12 cellular contexts compared by ENCODE assay signal in genomic region chr2:126660068-126660467, GRCh38. TPM values are rescaled to one million over a fixed set of nuclear protein-coding genes. Genes with fewer than 3 reads are reported as not detected.
A peak's percentile ranks its signal among the peaks of the same experiment; 100 is the strongest.
DNase-seq lines count a peak whose midpoint lies in the region; ATAC-seq and TF ChIP-seq lines count a peak whose summit lies in the region.
"Had no signal": no experiment of that assay in that cellular context is flagged by ENCODE, and none has a peak within 500 bp of the region (broad histone marks: within the 10 kb centered on the region; RNA-seq: fewer than 3 reads in every experiment).

No MANE protein-coding gene starts in this region.

- peaks cover 55% of the 10 kb centered on the region for H3K36me3 Mint-ChIP-seq in stimulated activated naive CD8-positive, alpha-beta T cell treated with anti-CD3 and anti-CD28 coated beads, Interleukin-15, Interleukin-2, amounts not matched to agents 100 ng/mL and 50 ng/mL, for 24 hours (ENCODE audit: low read depth)
- H3K36me3 Mint-ChIP-seq in neural crest cell (ENCODE audit: low read depth), result peaks cover 2% of the 10 kb centered on the region

- no peaks in the 10 kb centered on the region for H3K9me3 ChIP-seq in ascending aorta

- peak overlapping the region; percentile 61 for H3K4me3 Mint-ChIP-seq in stimulated activated naive CD8-positive, alpha-beta T cell treated with anti-CD3 and anti-CD28 coated beads, Interleukin-15, Interleukin-2, amounts not matched to agents 100 ng/mL and 50 ng/mL, for 24 hours
- peak overlapping the region; percentile 10 for H3K4me3 Mint-ChIP-seq in neural crest cell

- no peak for ATAC-seq in stimulated activated naive CD8-positive, alpha-beta T cell treated with anti-CD3 and anti-CD28 coated beads, Interleukin-15, Interleukin-2, amounts not matched to agents 100 U/mL and 50 U/mL, for 24 hours
- ATAC-seq in GM19452 (IDR thresholded peaks at IDR 0.05; ENCODE audit: unreplicated experiment) (no peak), HG03159 (IDR thresholded peaks at IDR 0.05; ENCODE audit: unreplicated experiment) (no peak)

- H3K4me1 ChIP-seq in ascending aorta, result peaks cover 19 to 67% of the 10 kb centered on the region in 2 donors

- no peaks in the 10 kb centered on the region for H3K36me3 ChIP-seq in ascending aorta

- no peak overlapping the region for H3K4me3 ChIP-seq in ascending aorta

- no peaks in the 10 kb centered on the region for H3K27me3 ChIP-seq in ascending aorta

- TF ChIP-seq CTCF in ascending aorta (IDR thresholded peaks at IDR 0.05) (no peak), neural crest cell (conservative IDR thresholded peaks at IDR 0.05) (no peak)

- no peaks in the 10 kb centered on the region for H3K9me3 Mint-ChIP-seq in stimulated activated naive CD8-positive, alpha-beta T cell treated with anti-CD3 and anti-CD28 coated beads, Interleukin-15, Interleukin-2, amounts not matched to agents 100 ng/mL and 50 ng/mL, for 24 hours
- no peaks in the 10 kb centered on the region for H3K9me3 Mint-ChIP-seq in neural crest cell

- intact Hi-C loops in ascending aorta (cut with DNase I), result no loop called here

- peaks cover 85% of the 10 kb centered on the region for H3K4me1 Mint-ChIP-seq in stimulated activated naive CD8-positive, alpha-beta T cell treated with anti-CD3 and anti-CD28 coated beads, Interleukin-15, Interleukin-2, amounts not matched to agents 100 ng/mL and 50 ng/mL, for 24 hours (ENCODE audit: low read depth)
- peaks cover 74% of the 10 kb centered on the region for H3K4me1 Mint-ChIP-seq in neural crest cell

- peak overlapping the region; percentile 98 to 99 for H3K27ac ChIP-seq in ascending aorta

- peak overlapping the region; percentile 99 for H3K27ac Mint-ChIP-seq in stimulated activated naive CD8-positive, alpha-beta T cell treated with anti-CD3 and anti-CD28 coated beads, Interleukin-15, Interleukin-2, amounts not matched to agents 100 ng/mL and 50 ng/mL, for 24 hours
- no peak overlapping the region for H3K27ac Mint-ChIP-seq in neural crest cell (ENCODE audit: unreplicated experiment)

- no peaks in the 10 kb centered on the region for H3K27me3 Mint-ChIP-seq in stimulated activated naive CD8-positive, alpha-beta T cell treated with anti-CD3 and anti-CD28 coated beads, Interleukin-15, Interleukin-2, amounts not matched to agents 100 ng/mL and 50 ng/mL, for 24 hours
- H3K27me3 Mint-ChIP-seq in neural crest cell (ENCODE audit: low read depth), result no peaks in the 10 kb centered on the region

- no peak for DNase-seq in stimulated activated naive CD8-positive, alpha-beta T cell treated with anti-CD3 and anti-CD28 coated beads, Interleukin-15, Interleukin-2, amounts not matched to agents 100 U/mL and 50 U/mL, for 24 hours
- DNase-seq in ascending aorta (ENCODE audit: low spot score in 2 of 2) (no peak), neural crest cell (ENCODE audit: low read depth, low spot score) (no peak), NCI-H1694 (lab: John Stamatoyannopoulos, UW) (no peak), DMS153 treated with DMSO at 0.1 percent for 48 hours (lab: John Stamatoyannopoulos, UW; ENCODE audit: unreplicated experiment) (no peak)
- DNase-seq: cerebellar nuclear complex; NCI-H2029 treated with DMSO at 0.1 percent for 48 hours; stimulated activated CD4-positive, alpha-beta T cell treated with anti-CD3 and anti-CD28 coated beads, Interleukin-4, amount 100 ng/mL, for 1 hour; SW 1271 had no signal

RNA-seq across cellular contexts. Expression of gene GYPC, which starts 4.1 kb away (rescaled TPM):
- total RNA-seq in ascending aorta, result 94.7 TPM
- total RNA-seq in neural crest cell, result 84.4 and 89.4 TPM in 2 replicates
